In genomic region chr6:14798594-14798982, GRCh38 we compare ENCODE assay signal across 21 cellular contexts.
"Had no signal": no experiment of that assay in that cellular context is flagged by ENCODE, and none has a peak within 500 bp of the region (broad histone marks: within the 10 kb centered on the region; RNA-seq: fewer than 3 reads in every experiment).

No MANE protein-coding gene starts in this region.

- ATAC-seq: activated T-cell treated with anti-CD3 and anti-CD28 coated beads, Interleukin-2, amount 50 U/mL, for 4 hours; heart right ventricle; left cardiac atrium; right lobe of liver; stimulated activated naive B cell treated with anti-CD40 and anti-IgM and Interleukin-4, amounts not matched to agents 10 μg/mL and 1 μg/mL and 100 μg/mL, for 72 hours had no signal

- H3K27me3 ChIP-seq: colonic mucosa, heart right ventricle, right lobe of liver, vagina had no signal

- FAIRE-seq: bronchial epithelial cell, TTC549 had no signal

- DNase-seq: activated CD8-positive, alpha-beta memory T cell treated with anti-CD3 and anti-CD28 coated beads, Interleukin-2, amount 50 U/mL, for 48 hours; activated effector memory CD4-positive, alpha-beta T cell treated with Interleukin-2 at 50 U/mL for 16 hours; activated naive CD4-positive, alpha-beta T cell treated with anti-CD3 and anti-CD28 coated beads, Interleukin-2, amount 10 ng/mL, durations not matched to agents 7 days and 5 days; activated T-cell treated with anti-CD3 and anti-CD28 coated beads, Interleukin-2, amount 50 U/mL, for 4 hours; amygdala; colonic mucosa; heart right ventricle; islet precursor cell; left cardiac atrium; occipital lobe; right lobe of liver; stimulated activated CD4-positive, alpha-beta T cell treated with anti-CD3 and anti-CD28 coated beads, Interleukin-1b, Interleukin-23, amount 100 ng/mL, for 48 hours; stimulated activated naive B cell treated with anti-CD40 and anti-IgM and Interleukin-4, amounts not matched to agents 10 μg/mL and 1 μg/mL and 100 μg/mL, for 72 hours had no signal

- H3K9me3 Mint-ChIP-seq: activated naive CD4-positive, alpha-beta T cell treated with anti-CD3 and anti-CD28 coated beads, Interleukin-2, amount 10 ng/mL, durations not matched to agents 7 days and 5 days; activated T-cell treated with anti-CD3 and anti-CD28 coated beads, Interleukin-2, amount 50 U/mL, for 4 hours had no signal

- H3K27ac Mint-ChIP-seq: activated naive CD4-positive, alpha-beta T cell treated with anti-CD3 and anti-CD28 coated beads, Interleukin-2, amount 10 ng/mL, durations not matched to agents 7 days and 5 days; memory B cell; stimulated activated naive B cell treated with anti-CD40 and anti-IgM and Interleukin-4, amounts not matched to agents 10 μg/mL and 1 μg/mL and 100 μg/mL, for 72 hours; type B pancreatic cell had no signal

- H3K27ac ChIP-seq: colonic mucosa, right lobe of liver, skin epidermis, thoracic aorta, vagina had no signal

- H3K4me1 ChIP-seq: colonic mucosa had no signal

- H3K36me3 ChIP-seq: colonic mucosa, heart right ventricle, right lobe of liver, thoracic aorta, vagina had no signal

- H3K4me3 ChIP-seq: colonic mucosa, heart right ventricle, right lobe of liver, skin epidermis, thoracic aorta, vagina had no signal

- H3K36me3 Mint-ChIP-seq: activated naive CD4-positive, alpha-beta T cell treated with anti-CD3 and anti-CD28 coated beads, Interleukin-2, amount 10 ng/mL, durations not matched to agents 7 days and 5 days; stimulated activated naive B cell treated with anti-CD40 and anti-IgM and Interleukin-4, amounts not matched to agents 10 μg/mL and 1 μg/mL and 100 μg/mL, for 72 hours had no signal

- H3K4me3 Mint-ChIP-seq: activated naive CD4-positive, alpha-beta T cell treated with anti-CD3 and anti-CD28 coated beads, Interleukin-2, amount 10 ng/mL, durations not matched to agents 7 days and 5 days; activated T-cell treated with anti-CD3 and anti-CD28 coated beads, Interleukin-2, amount 50 U/mL, for 4 hours; memory B cell; nephron; stimulated activated naive B cell treated with anti-CD40 and anti-IgM and Interleukin-4, amounts not matched to agents 10 μg/mL and 1 μg/mL and 100 μg/mL, for 72 hours; type B pancreatic cell had no signal

- H3K27me3 Mint-ChIP-seq: stimulated activated naive B cell treated with anti-CD40 and anti-IgM and Interleukin-4, amounts not matched to agents 10 μg/mL and 1 μg/mL and 100 μg/mL, for 72 hours; type B pancreatic cell had no signal
